19 cellular contexts compared by ENCODE assay signal in genomic region chr11:10875430-10876021, GRCh38.
"Had no signal": no experiment of that assay in that cellular context is flagged by ENCODE, and none has a peak within 500 bp of the region (broad histone marks: within the 10 kb centered on the region; RNA-seq: fewer than 3 reads in every experiment).

No MANE protein-coding gene starts in this region.

- DNase-seq: activated CD4-positive, alpha-beta T cell treated with anti-CD3 and anti-CD28 coated beads, Interleukin-2, amount 50 U/mL, for 4 hours; activated CD4-positive, CD25-positive, alpha-beta regulatory T cell treated with anti-CD3 and anti-CD28 coated beads, Interleukin-2, amount 50 U/mL, for 72 hours; activated naive CD4-positive, alpha-beta T cell treated with Interleukin-2 at 50 U/mL for 16 hours; activated T-cell treated with anti-CD3 and anti-CD28 coated beads for 4 hours; aorta; cerebellar nuclear complex; dermis blood vessel endothelial cell; left ventricle myocardium superior; mesendoderm; nucleus accumbens; right cardiac atrium; stimulated activated CD4-positive, alpha-beta T cell treated with anti-CD3 and anti-CD28 coated beads, Interleukin-15, amount 100 ng/mL, for 24 hours; stimulated activated CD4-positive, alpha-beta T cell treated with anti-CD3 and anti-CD28 coated beads, Interleukin-4, amount 100 ng/mL, for 24 hours; stimulated activated naive CD4-positive, alpha-beta T cell; T-helper 1 cell; transverse colon had no signal

- H3K27me3 ChIP-seq: transverse colon had no signal

- H3K4me3 Mint-ChIP-seq: natural killer cell treated with Interleukin-12 subunit alpha and Interleukin-12 subunit beta and Interleukin-15 and Interleukin-18, amount 100 ng/mL, for 72 hours had no signal

- H3K27me3 Mint-ChIP-seq: natural killer cell treated with Interleukin-12 subunit alpha and Interleukin-12 subunit beta and Interleukin-15 and Interleukin-18, amount 100 ng/mL, for 72 hours; progenitor cell of endocrine pancreas had no signal

- H3K27ac ChIP-seq: skin epidermis had no signal

- H3K36me3 ChIP-seq: transverse colon had no signal

- ATAC-seq: natural killer cell treated with Interleukin-12 subunit alpha and Interleukin-12 subunit beta and Interleukin-15 and Interleukin-18, amount 100 ng/mL, for 72 hours; right cardiac atrium had no signal

- H3K4me3 ChIP-seq: skin epidermis, transverse colon had no signal

- H3K27ac Mint-ChIP-seq: natural killer cell treated with Interleukin-12 subunit alpha and Interleukin-12 subunit beta and Interleukin-15 and Interleukin-18, amount 100 ng/mL, for 72 hours; progenitor cell of endocrine pancreas had no signal
